ENCODE assay signal across 1 cellular context in the genomic region with DNA sequence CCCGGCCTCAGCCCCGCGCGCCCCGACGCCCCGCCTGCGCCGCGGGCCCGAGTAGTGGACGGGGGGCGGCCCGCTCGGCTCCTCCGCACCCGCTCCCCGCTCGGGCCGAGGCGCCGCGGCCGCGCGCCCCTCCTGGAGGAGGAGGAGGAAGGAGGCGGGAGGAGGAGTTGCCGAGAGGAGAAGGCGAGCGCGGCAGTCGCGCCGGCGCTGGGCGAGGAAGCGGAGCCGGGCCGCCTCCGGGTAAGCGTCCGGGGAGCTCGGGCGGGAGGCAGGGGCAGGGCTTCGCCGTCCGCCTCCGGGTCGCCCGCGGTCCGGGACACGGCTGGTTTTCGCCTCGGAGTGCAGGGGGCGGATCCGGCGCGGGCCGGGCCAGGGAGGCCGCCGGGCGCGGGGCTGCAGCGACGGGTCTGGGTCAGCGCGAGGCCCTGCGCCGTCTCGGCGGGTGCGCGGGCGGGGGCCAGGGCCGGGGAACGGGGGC.
TF ChIP-seq lines count a peak whose summit lies in the region.

A gene with protein sequence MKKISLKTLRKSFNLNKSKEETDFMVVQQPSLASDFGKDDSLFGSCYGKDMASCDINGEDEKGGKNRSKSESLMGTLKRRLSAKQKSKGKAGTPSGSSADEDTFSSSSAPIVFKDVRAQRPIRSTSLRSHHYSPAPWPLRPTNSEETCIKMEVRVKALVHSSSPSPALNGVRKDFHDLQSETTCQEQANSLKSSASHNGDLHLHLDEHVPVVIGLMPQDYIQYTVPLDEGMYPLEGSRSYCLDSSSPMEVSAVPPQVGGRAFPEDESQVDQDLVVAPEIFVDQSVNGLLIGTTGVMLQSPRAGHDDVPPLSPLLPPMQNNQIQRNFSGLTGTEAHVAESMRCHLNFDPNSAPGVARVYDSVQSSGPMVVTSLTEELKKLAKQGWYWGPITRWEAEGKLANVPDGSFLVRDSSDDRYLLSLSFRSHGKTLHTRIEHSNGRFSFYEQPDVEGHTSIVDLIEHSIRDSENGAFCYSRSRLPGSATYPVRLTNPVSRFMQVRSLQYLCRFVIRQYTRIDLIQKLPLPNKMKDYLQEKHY (plus strand): TSS at position 195 of the 478 bp plus-strand sequence. CDS start 35,624 bp downstream, outside the sequence.

TF ChIP-seq in K562, 482 proteins besides CTCF, POLR2A, EP300 and RAD21 (continued from another document and continues in another):
- TF ChIP-seq, protein P1, sequence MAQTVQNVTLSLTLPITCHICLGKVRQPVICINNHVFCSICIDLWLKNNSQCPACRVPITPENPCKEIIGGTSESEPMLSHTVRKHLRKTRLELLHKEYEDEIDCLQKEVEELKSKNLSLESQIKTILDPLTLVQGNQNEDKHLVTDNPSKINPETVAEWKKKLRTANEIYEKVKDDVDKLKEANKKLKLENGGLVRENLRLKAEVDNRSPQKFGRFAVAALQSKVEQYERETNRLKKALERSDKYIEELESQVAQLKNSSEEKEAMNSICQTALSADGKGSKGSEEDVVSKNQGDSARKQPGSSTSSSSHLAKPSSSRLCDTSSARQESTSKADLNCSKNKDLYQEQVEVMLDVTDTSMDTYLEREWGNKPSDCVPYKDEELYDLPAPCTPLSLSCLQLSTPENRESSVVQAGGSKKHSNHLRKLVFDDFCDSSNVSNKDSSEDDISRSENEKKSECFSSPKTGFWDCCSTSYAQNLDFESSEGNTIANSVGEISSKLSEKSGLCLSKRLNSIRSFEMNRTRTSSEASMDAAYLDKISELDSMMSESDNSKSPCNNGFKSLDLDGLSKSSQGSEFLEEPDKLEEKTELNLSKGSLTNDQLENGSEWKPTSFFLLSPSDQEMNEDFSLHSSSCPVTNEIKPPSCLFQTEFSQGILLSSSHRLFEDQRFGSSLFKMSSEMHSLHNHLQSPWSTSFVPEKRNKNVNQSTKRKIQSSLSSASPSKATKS (CRISPR knock-in tag; IDR thresholded peaks at IDR 0.05) = no peak
- no peak for TF ChIP-seq MECOM (CRISPR knock-in tag; IDR thresholded peaks at IDR 0.05)
- TF ChIP-seq KAT7 (CRISPR knock-in tag; IDR thresholded peaks at IDR 0.05; ENCODE audit: borderline replicate concordance) = no peak
- TF ChIP-seq LARP7 (IDR thresholded peaks at IDR 0.05) = no peak
- TF ChIP-seq POLR3A (IDR thresholded peaks at IDR 0.05; ENCODE audit: borderline replicate concordance, extremely low read depth, insufficient read depth, insufficient read length) = no peak
- TF ChIP-seq, protein P2, sequence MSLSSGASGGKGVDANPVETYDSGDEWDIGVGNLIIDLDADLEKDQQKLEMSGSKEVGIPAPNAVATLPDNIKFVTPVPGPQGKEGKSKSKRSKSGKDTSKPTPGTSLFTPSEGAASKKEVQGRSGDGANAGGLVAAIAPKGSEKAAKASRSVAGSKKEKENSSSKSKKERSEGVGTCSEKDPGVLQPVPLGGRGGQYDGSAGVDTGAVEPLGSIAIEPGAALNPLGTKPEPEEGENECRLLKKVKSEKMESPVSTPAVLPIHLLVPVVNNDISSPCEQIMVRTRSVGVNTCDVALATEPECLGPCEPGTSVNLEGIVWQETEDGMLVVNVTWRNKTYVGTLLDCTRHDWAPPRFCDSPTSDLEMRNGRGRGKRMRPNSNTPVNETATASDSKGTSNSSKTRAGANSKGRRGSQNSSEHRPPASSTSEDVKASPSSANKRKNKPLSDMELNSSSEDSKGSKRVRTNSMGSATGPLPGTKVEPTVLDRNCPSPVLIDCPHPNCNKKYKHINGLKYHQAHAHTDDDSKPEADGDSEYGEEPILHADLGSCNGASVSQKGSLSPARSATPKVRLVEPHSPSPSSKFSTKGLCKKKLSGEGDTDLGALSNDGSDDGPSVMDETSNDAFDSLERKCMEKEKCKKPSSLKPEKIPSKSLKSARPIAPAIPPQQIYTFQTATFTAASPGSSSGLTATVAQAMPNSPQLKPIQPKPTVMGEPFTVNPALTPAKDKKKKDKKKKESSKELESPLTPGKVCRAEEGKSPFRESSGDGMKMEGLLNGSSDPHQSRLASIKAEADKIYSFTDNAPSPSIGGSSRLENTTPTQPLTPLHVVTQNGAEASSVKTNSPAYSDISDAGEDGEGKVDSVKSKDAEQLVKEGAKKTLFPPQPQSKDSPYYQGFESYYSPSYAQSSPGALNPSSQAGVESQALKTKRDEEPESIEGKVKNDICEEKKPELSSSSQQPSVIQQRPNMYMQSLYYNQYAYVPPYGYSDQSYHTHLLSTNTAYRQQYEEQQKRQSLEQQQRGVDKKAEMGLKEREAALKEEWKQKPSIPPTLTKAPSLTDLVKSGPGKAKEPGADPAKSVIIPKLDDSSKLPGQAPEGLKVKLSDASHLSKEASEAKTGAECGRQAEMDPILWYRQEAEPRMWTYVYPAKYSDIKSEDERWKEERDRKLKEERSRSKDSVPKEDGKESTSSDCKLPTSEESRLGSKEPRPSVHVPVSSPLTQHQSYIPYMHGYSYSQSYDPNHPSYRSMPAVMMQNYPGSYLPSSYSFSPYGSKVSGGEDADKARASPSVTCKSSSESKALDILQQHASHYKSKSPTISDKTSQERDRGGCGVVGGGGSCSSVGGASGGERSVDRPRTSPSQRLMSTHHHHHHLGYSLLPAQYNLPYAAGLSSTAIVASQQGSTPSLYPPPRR (CRISPR knock-in tag; IDR thresholded peaks at IDR 0.05; ENCODE audit: borderline replicate concordance) = no peak
- TF ChIP-seq ZNF589 (CRISPR knock-in tag; IDR thresholded peaks at IDR 0.05; ENCODE audit: low read depth) = no peak
- no peak for TF ChIP-seq MAFG (tag; conservative IDR thresholded peaks at IDR 0.05)
- TF ChIP-seq FIP1L1 (IDR thresholded peaks at IDR 0.05; ENCODE audit: low read depth, low read length, poor library complexity, severe bottlenecking) = no peak
- no peak for TF ChIP-seq MIER1 (IDR thresholded peaks at IDR 0.05; ENCODE audit: low read depth)
- TF ChIP-seq RB1 (IDR thresholded peaks at IDR 0.05; ENCODE audit: low read depth) = peak; percentile 34; the same call in 1 of the 2 replicates
- TF ChIP-seq ZNF584 (CRISPR knock-in tag; IDR thresholded peaks at IDR 0.05; ENCODE audit: low read depth) = no peak
- 0 out of 2 replicates have a peak, but pooled peaks have one; percentile 23 for TF ChIP-seq THAP12 (CRISPR knock-in tag; IDR thresholded peaks at IDR 0.05)
- TF ChIP-seq TAF1 (IDR thresholded peaks at IDR 0.05; ENCODE audit: control insufficient read depth, extremely low read depth, insufficient read depth, low read length, severe bottlenecking) = peak; percentile 43
- no peak for TF ChIP-seq ZNF644 (tag; IDR thresholded peaks at IDR 0.05; ENCODE audit: low read depth)
- no peak for TF ChIP-seq SIRT6 (IDR thresholded peaks at IDR 0.05; ENCODE audit: low read depth, low read length)
- no peak for TF ChIP-seq ARNT (IDR thresholded peaks at IDR 0.05)
- TF ChIP-seq, protein P3, sequence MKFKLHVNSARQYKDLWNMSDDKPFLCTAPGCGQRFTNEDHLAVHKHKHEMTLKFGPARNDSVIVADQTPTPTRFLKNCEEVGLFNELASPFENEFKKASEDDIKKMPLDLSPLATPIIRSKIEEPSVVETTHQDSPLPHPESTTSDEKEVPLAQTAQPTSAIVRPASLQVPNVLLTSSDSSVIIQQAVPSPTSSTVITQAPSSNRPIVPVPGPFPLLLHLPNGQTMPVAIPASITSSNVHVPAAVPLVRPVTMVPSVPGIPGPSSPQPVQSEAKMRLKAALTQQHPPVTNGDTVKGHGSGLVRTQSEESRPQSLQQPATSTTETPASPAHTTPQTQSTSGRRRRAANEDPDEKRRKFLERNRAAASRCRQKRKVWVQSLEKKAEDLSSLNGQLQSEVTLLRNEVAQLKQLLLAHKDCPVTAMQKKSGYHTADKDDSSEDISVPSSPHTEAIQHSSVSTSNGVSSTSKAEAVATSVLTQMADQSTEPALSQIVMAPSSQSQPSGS (CRISPR knock-in tag; IDR thresholded peaks at IDR 0.05) = no peak
- no peak for TF ChIP-seq RFX5 (IDR thresholded peaks at IDR 0.05; ENCODE audit: low read depth, low read length)
- no peak for TF ChIP-seq ZBTB8A (IDR thresholded peaks at IDR 0.05; ENCODE audit: partially characterized antibody)
- no peak for TF ChIP-seq SMARCA5 (IDR thresholded peaks at IDR 0.05)
- no peak for TF ChIP-seq RCOR1 (IDR thresholded peaks at IDR 0.05; ENCODE audit: borderline replicate concordance in 1 of 2, low read depth in 2 of 2, low read length in 2 of 2)
- no peak for TF ChIP-seq MAFK (IDR thresholded peaks at IDR 0.05; ENCODE audit: low read length)
- TF ChIP-seq, protein P4, sequence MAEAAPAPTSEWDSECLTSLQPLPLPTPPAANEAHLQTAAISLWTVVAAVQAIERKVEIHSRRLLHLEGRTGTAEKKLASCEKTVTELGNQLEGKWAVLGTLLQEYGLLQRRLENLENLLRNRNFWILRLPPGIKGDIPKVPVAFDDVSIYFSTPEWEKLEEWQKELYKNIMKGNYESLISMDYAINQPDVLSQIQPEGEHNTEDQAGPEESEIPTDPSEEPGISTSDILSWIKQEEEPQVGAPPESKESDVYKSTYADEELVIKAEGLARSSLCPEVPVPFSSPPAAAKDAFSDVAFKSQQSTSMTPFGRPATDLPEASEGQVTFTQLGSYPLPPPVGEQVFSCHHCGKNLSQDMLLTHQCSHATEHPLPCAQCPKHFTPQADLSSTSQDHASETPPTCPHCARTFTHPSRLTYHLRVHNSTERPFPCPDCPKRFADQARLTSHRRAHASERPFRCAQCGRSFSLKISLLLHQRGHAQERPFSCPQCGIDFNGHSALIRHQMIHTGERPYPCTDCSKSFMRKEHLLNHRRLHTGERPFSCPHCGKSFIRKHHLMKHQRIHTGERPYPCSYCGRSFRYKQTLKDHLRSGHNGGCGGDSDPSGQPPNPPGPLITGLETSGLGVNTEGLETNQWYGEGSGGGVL (CRISPR knock-in tag; IDR thresholded peaks at IDR 0.05) = no peak
- TF ChIP-seq, protein P5, sequence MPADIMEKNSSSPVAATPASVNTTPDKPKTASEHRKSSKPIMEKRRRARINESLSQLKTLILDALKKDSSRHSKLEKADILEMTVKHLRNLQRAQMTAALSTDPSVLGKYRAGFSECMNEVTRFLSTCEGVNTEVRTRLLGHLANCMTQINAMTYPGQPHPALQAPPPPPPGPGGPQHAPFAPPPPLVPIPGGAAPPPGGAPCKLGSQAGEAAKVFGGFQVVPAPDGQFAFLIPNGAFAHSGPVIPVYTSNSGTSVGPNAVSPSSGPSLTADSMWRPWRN (IDR thresholded peaks at IDR 0.05; ENCODE audit: low read depth) = no peak
- TF ChIP-seq, protein P6, sequence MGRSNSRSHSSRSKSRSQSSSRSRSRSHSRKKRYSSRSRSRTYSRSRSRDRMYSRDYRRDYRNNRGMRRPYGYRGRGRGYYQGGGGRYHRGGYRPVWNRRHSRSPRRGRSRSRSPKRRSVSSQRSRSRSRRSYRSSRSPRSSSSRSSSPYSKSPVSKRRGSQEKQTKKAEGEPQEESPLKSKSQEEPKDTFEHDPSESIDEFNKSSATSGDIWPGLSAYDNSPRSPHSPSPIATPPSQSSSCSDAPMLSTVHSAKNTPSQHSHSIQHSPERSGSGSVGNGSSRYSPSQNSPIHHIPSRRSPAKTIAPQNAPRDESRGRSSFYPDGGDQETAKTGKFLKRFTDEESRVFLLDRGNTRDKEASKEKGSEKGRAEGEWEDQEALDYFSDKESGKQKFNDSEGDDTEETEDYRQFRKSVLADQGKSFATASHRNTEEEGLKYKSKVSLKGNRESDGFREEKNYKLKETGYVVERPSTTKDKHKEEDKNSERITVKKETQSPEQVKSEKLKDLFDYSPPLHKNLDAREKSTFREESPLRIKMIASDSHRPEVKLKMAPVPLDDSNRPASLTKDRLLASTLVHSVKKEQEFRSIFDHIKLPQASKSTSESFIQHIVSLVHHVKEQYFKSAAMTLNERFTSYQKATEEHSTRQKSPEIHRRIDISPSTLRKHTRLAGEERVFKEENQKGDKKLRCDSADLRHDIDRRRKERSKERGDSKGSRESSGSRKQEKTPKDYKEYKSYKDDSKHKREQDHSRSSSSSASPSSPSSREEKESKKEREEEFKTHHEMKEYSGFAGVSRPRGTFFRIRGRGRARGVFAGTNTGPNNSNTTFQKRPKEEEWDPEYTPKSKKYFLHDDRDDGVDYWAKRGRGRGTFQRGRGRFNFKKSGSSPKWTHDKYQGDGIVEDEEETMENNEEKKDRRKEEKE (IDR thresholded peaks at IDR 0.05; ENCODE audit: borderline replicate concordance in 1 of 2, control insufficient read depth in 1 of 2, low read depth in 2 of 2, low read length in 1 of 2) = no peak
- TF ChIP-seq POLR2G (IDR thresholded peaks at IDR 0.05; ENCODE audit: low read depth, low read length) = peak; percentile 85
- TF ChIP-seq ATF3 (IDR thresholded peaks at IDR 0.05) = no peak
- no peak for TF ChIP-seq ATF3 (CRISPR knock-in tag; conservative IDR thresholded peaks at IDR 0.05)
- TF ChIP-seq CTBP1 (IDR thresholded peaks at IDR 0.05; ENCODE audit: borderline replicate concordance) = peak; percentile 51
- TF ChIP-seq ZNF699 (CRISPR knock-in tag; IDR thresholded peaks at IDR 0.05; ENCODE audit: insufficient replicate concordance) = no peak
- TF ChIP-seq ZC3H4 (CRISPR knock-in tag; IDR thresholded peaks at IDR 0.05; ENCODE audit: borderline replicate concordance) = no peak
- TF ChIP-seq POLR2AphosphoS2 (IDR thresholded peaks at IDR 0.05; ENCODE audit: low read length) = no peak
- TF ChIP-seq ZNF263 (CRISPR knock-in tag; IDR thresholded peaks at IDR 0.05; ENCODE audit: borderline replicate concordance) = 0 out of 2 replicates have a peak, but pooled peaks have one; percentile 24
- TF ChIP-seq RBFOX2 (IDR thresholded peaks at IDR 0.05; ENCODE audit: low read depth, low read length) = peak; percentile 76
- no peak for TF ChIP-seq HNRNPUL1 (IDR thresholded peaks at IDR 0.05; ENCODE audit: low read length)
- TF ChIP-seq ZNF253 (CRISPR knock-in tag; conservative IDR thresholded peaks at IDR 0.05) = no peak
- TF ChIP-seq TBP (optimal IDR thresholded peaks at IDR 0.05; ENCODE audit: low read depth, low read length) = peak; percentile 42
- TF ChIP-seq NFE2L1 (tag; IDR thresholded peaks at IDR 0.05; ENCODE audit: borderline replicate concordance, low read depth) = no peak
- TF ChIP-seq ZNF23 (CRISPR knock-in tag; IDR thresholded peaks at IDR 0.05) = no peak
